16 cellular contexts compared by ENCODE assay signal in genomic region chr9:87405677-87406544, GRCh38.
DNase-seq lines count a peak whose midpoint lies in the region; ATAC-seq and TF ChIP-seq lines count a peak whose summit lies in the region.
"Had no signal": no experiment of that assay in that cellular context is flagged by ENCODE, and none has a peak within 500 bp of the region (broad histone marks: within the 10 kb centered on the region; RNA-seq: fewer than 3 reads in every experiment).

No MANE protein-coding gene starts in this region.

- H3K27me3 ChIP-seq in PC-9 (ENCODE audit: insufficient read depth, low read depth) = no peaks in the 10 kb centered on the region
- H3K27me3 ChIP-seq: Peyer's patch had no signal

- DNase-seq in DMS53 (lab: John Stamatoyannopoulos, UW) (peak; percentile 40), DMS53 treated with DMSO at 0.1 percent for 48 hours (lab: John Stamatoyannopoulos, UW; ENCODE audit: unreplicated experiment) (no peak), PC-9 (peak in 1 of 2 experiments; percentile 65), fibroblast of the conjunctiva (ENCODE audit: low read depth) (peak; percentile 10), osteocyte (ENCODE audit: extremely low spot score, unreplicated experiment) (no peak), HEK293T (ENCODE audit: extremely low spot score) (no peak), NCI-H524 treated with DMSO at 0.1 percent for 48 hours (lab: John Stamatoyannopoulos, UW) (no peak)
- DNase-seq: 8988T, foreskin melanocyte, IMR-90, mucosa of descending colon, NCI-H2029, small intestine had no signal

- no peaks in the 10 kb centered on the region for H3K79me2 ChIP-seq in PC-9 (ENCODE audit: low read depth)

- H3K4me1 Mint-ChIP-seq in osteocyte (ENCODE audit: unreplicated experiment) = peaks cover 47% of the 10 kb centered on the region
- H3K4me1 Mint-ChIP-seq: central memory CD8-positive, alpha-beta T cell had no signal

- H3K4me2 ChIP-seq in PC-9 = peak overlapping the region; percentile 65

- peaks cover 53% of the 10 kb centered on the region for H3K4me1 ChIP-seq in PC-9 (replicated peaks; ENCODE audit: insufficient read depth)
- H3K4me1 ChIP-seq: Peyer's patch had no signal

- CTCF ChIA-PET in PC-9 (lab: Charles Lee) (interaction anchor here (0.6 kb wide), 1 partner anchor 1796 kb away, joined by 6 read pairs; no protein-coding TSS in a partner anchor), HEK293T (lab: Yijun Ruan, JAX) (interaction anchor here (1.0 kb wide), 1 partner anchor 12 kb away, joined by 3 read pairs; no protein-coding TSS in a partner anchor)

- H3K9me3 ChIP-seq in PC-9 (ENCODE audit: insufficient read depth, low read depth) = no peaks in the 10 kb centered on the region
- H3K9me3 ChIP-seq: mucosa of descending colon, Peyer's patch had no signal

- no peaks in the 10 kb centered on the region for H3K27me3 Mint-ChIP-seq in osteocyte (ENCODE audit: unreplicated experiment)

- ATAC-seq in HG03280 (IDR thresholded peaks at IDR 0.05; ENCODE audit: unreplicated experiment) = no peak
- ATAC-seq: mucosa of descending colon had no signal

- peaks cover 24% of the 10 kb centered on the region for H3F3A ChIP-seq in PC-9 (ENCODE audit: insufficient read depth, low read depth)

- no peak overlapping the region for H2AFZ ChIP-seq in PC-9

- H3K27ac Mint-ChIP-seq in osteocyte (ENCODE audit: unreplicated experiment) = peak overlapping the region; percentile 83

- no TSS peak for BruUV-seq in PC-9 (replicated peaks; lab: Mats Ljungman, UMichigan)

- H3K4me3 ChIP-seq in PC-9 = peak overlapping the region; percentile 2; the same call in 1 of the 2 replicates
- H3K4me3 ChIP-seq: mucosa of descending colon, Peyer's patch had no signal

- TF ChIP-seq CTCF in PC-9 (conservative IDR thresholded peaks at IDR 0.05) (no peak), osteocyte (IDR thresholded peaks at IDR 0.05) (no peak)

- H3K9me2 ChIP-seq in PC-9 (ENCODE audit: insufficient read depth) = no peaks in the 10 kb centered on the region

- H4K20me1 ChIP-seq in PC-9 (ENCODE audit: insufficient read depth) = no peaks in the 10 kb centered on the region

- H3K36me3 Mint-ChIP-seq in osteocyte (ENCODE audit: unreplicated experiment) = no peaks in the 10 kb centered on the region

- peak overlapping the region; percentile 10 for H3K4me3 Mint-ChIP-seq in osteocyte (ENCODE audit: unreplicated experiment)
- H3K4me3 Mint-ChIP-seq: central memory CD8-positive, alpha-beta T cell had no signal

- H3K27ac ChIP-seq in PC-9 = peak overlapping the region; percentile 69
- H3K27ac ChIP-seq: Peyer's patch had no signal

- no peaks in the 10 kb centered on the region for H3K9me3 Mint-ChIP-seq in osteocyte (ENCODE audit: unreplicated experiment)
- H3K9me3 Mint-ChIP-seq: central memory CD8-positive, alpha-beta T cell had no signal

- no peaks in the 10 kb centered on the region for H3K36me3 ChIP-seq in PC-9 (ENCODE audit: low read depth)
- H3K36me3 ChIP-seq: Peyer's patch had no signal

- intact Hi-C loops in PC-9 (cut with micrococcal nuclease; ENCODE audit: unreplicated experiment) = loop anchor here (2.0 to 5.0 kb wide), 4 partner anchors 23 to 256 kb away; no protein-coding TSS in a partner anchor

- POLR2A ChIA-PET in PC-9 (lab: Charles Lee; ENCODE audit: unreplicated experiment) = no interaction called here
- POLR2A ChIA-PET in HEK293T (lab: Yijun Ruan, JAX) = no interaction called here

TF ChIP-seq in HEK293T, 16 proteins besides CTCF, POLR2A, EP300 and RAD21:
- TF ChIP-seq FOXM1 (IDR thresholded peaks at IDR 0.05; ENCODE audit: borderline replicate concordance) (no peak), LEF1 (IDR thresholded peaks at IDR 0.05; ENCODE audit: borderline replicate concordance) (no peak), SP1 (IDR thresholded peaks at IDR 0.05) (no peak), L3MBTL2 (conservative IDR thresholded peaks at IDR 0.05) (no peak), TARDBP (IDR thresholded peaks at IDR 0.05) (no peak), HDGF (IDR thresholded peaks at IDR 0.05; ENCODE audit: borderline replicate concordance) (no peak), BHLHE40 (IDR thresholded peaks at IDR 0.05; ENCODE audit: borderline replicate concordance) (no peak), CTBP1 (IDR thresholded peaks at IDR 0.05; ENCODE audit: borderline replicate concordance) (no peak), SUZ12 (IDR thresholded peaks at IDR 0.05) (no peak), FOXA1 (IDR thresholded peaks at IDR 0.05) (no peak), NFRKB (IDR thresholded peaks at IDR 0.05) (no peak), PKNOX1 (IDR thresholded peaks at IDR 0.05) (no peak), ELF4 (IDR thresholded peaks at IDR 0.05) (no peak), ZNF384 (IDR thresholded peaks at IDR 0.05) (no peak), FOXK2 (IDR thresholded peaks at IDR 0.05) (no peak), ARNT (IDR thresholded peaks at IDR 0.05) (no peak)

Comparison
In these comparisons a context has a peak if more than half of its experiments do, and no peak if none do; other contexts are left out.
1. DNase-seq: peak in DMS53 (single experiment) and fibroblast of the conjunctiva (single experiment); none in DMS53 treated with DMSO at 0.1 percent for 48 hours (single experiment), osteocyte (single experiment), HEK293T (single experiment) and NCI-H524 treated with DMSO at 0.1 percent for 48 hours (single experiment).